In the genomic region with DNA sequence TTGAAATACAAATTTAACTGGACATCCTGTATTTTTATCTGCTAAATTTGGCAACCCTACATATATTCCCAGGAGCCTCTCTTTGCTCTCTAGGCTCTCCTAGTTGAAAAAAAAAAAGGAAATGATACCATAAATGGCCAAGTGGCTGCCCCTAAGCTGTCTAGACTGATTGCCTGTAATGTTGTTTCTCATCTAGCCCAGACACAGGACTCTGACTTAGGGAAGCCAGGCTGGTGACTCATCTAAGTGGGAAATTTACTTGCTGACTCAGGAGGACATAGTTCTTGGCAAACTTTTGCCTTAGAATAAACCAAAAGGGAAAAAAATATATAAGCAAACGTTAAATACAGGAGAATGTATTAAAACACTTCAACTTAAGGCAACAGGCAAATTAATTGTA, we compare ENCODE assay signal across 8 cellular contexts. TPM values are rescaled to one million over a fixed set of nuclear protein-coding genes. Genes with fewer than 3 reads are reported as not detected.
A peak's percentile ranks its signal among the peaks of the same experiment; 100 is the strongest.
DNase-seq lines count a peak whose midpoint lies in the region; ATAC-seq and TF ChIP-seq lines count a peak whose summit lies in the region.

No MANE protein-coding gene starts in this region.

- TF ChIP-seq POLR2A in NB4 (IDR thresholded peaks at IDR 0.05; ENCODE audit: extremely low read depth, insufficient read length), result no peak
- no peak for TF ChIP-seq POLR2A in testis (IDR thresholded peaks at IDR 0.05)

- no peak overlapping the region for H2AFZ ChIP-seq in mammary epithelial cell (ENCODE audit: low read depth, low read length)

- H3K4me1 ChIP-seq in mammary epithelial cell (ENCODE audit: insufficient read depth, low read length) (peaks cover 27% of the 10 kb centered on the region), lung (ENCODE audit: control insufficient read depth in 2 of 2, insufficient read depth in 2 of 2, low read length in 2 of 2) (no peaks in the 10 kb centered on the region), testis (no peaks in the 10 kb centered on the region)
- H3K4me1 ChIP-seq in effector memory CD4-positive, alpha-beta T cell (ENCODE audit: control insufficient read depth, insufficient read depth, low read length, poor library complexity, severe bottlenecking), result no peaks in the 10 kb centered on the region

- dilution Hi-C loops in mammary epithelial cell (cut with HindIII; ENCODE audit: low sequenced_read_pairs), result no loop called here

- WGBS in mammary epithelial cell (ENCODE audit: low coverage, missing lambda C conversion rate), result 0% methylated on average over 1 of the region's 1 CpG
- 2 to 6% methylated on average over 1 of the region's 1 CpG for WGBS in lung, 2 donors
- WGBS in testis, 2 donors, result 38 to 39% methylated on average over 1 of the region's 1 CpG

- no peak overlapping the region for H3K4me3 ChIP-seq in AG09309 (ENCODE audit: control insufficient read depth, low read depth, low read length)
- H3K4me3 ChIP-seq in NB4 (ENCODE audit: low read depth, low read length), result no peak overlapping the region
- no peak overlapping the region for H3K4me3 ChIP-seq in mammary epithelial cell (replicated peaks in 1 of 3; ENCODE audit: insufficient read depth in 1 of 3, low read depth in 2 of 3, low read length in 3 of 3)
- H3K4me3 ChIP-seq in lung, result no peak overlapping the region
- no peak overlapping the region for H3K4me3 ChIP-seq in testis
- no peak overlapping the region for H3K4me3 ChIP-seq in effector memory CD4-positive, alpha-beta T cell (ENCODE audit: insufficient read depth, low read depth, low read length, poor library complexity, severe bottlenecking)

- ATAC-seq in GM21390 (IDR thresholded peaks at IDR 0.05; ENCODE audit: unreplicated experiment), result peak; percentile 50
- ATAC-seq in lung (ENCODE audit: insufficient read depth, low FRiP score), result peak; percentile 88

- CTCF ChIA-PET in mammary epithelial cell (lab: Charles Lee; ENCODE audit: low non-redundant PET), result no interaction called here

- intact Hi-C loops in mammary epithelial cell (cut with micrococcal nuclease), result loop anchor here (1.0 to 2.0 kb wide), 2 partner anchors 14 to 31 kb away; no protein-coding TSS in a partner anchor
- intact Hi-C loops in testis (cut with DNase I; ENCODE audit: low total_unique reads), result no loop called here

- in situ Hi-C loops in mammary epithelial cell (cut with MboI; ENCODE audit: low sequenced_read_pairs in 2 of 2), result no loop called here

- peak; percentile 93 for DNase-seq in AG09309 (ENCODE audit: low read depth)
- peak; percentile 92 for DNase-seq in NB4 (ENCODE audit: low read depth)
- peak; percentile 97 for DNase-seq in mammary epithelial cell
- no peak for DNase-seq in lung (ENCODE audit: low spot score)
- no peak for DNase-seq in testis
- no peak for DNase-seq in T-helper 9 cell
- no peak for DNase-seq in effector memory CD4-positive, alpha-beta T cell

- no peaks in the 10 kb centered on the region for H4K20me1 ChIP-seq in mammary epithelial cell (ENCODE audit: insufficient read depth, low read length)

- H3K27ac ChIP-seq in mammary epithelial cell (ENCODE audit: insufficient read depth, low read depth, low read length) (peak overlapping the region; percentile 67), lung (ENCODE audit: low read depth in 1 of 2, low read length in 1 of 2) (no peak overlapping the region), testis (no peak overlapping the region)
- no peak overlapping the region for H3K27ac ChIP-seq in effector memory CD4-positive, alpha-beta T cell (ENCODE audit: insufficient read depth, low read length, poor library complexity, severe bottlenecking)

- no peaks in the 10 kb centered on the region for H3K79me2 ChIP-seq in mammary epithelial cell (ENCODE audit: insufficient read depth, low read length)

- no peaks in the 10 kb centered on the region for H3K9me3 ChIP-seq in mammary epithelial cell (replicated peaks; ENCODE audit: insufficient read depth, low read length)
- no peaks in the 10 kb centered on the region for H3K9me3 ChIP-seq in lung (ENCODE audit: control insufficient read depth in 2 of 2, insufficient read depth in 1 of 2, low read length in 1 of 2)
- H3K9me3 ChIP-seq in testis, result no peaks in the 10 kb centered on the region
- no peaks in the 10 kb centered on the region for H3K9me3 ChIP-seq in effector memory CD4-positive, alpha-beta T cell (ENCODE audit: control insufficient read depth, low read length)

- H3K4me2 ChIP-seq in mammary epithelial cell (ENCODE audit: insufficient read depth, low read depth, low read length), result peak overlapping the region; percentile 75

- TF ChIP-seq CTCF in AG09309 (IDR thresholded peaks at IDR 0.05; ENCODE audit: control insufficient read depth, insufficient read depth, low read depth, low read length, missing control alignments) (no peak), NB4 (IDR thresholded peaks at IDR 0.05; ENCODE audit: low read depth, low read length) (no peak), mammary epithelial cell (conservative IDR thresholded peaks at IDR 0.05 in 1 of 2, IDR thresholded peaks at IDR 0.05 in 1 of 2; ENCODE audit: extremely low read depth in 1 of 2, insufficient read depth in 1 of 2, low read depth in 1 of 2, low read length in 2 of 2) (no peak), lung (IDR thresholded peaks at IDR 0.05; ENCODE audit: control extremely low read depth, extremely low read depth) (no peak), testis (IDR thresholded peaks at IDR 0.05) (no peak)

- no peaks in the 10 kb centered on the region for H3K27me3 ChIP-seq in mammary epithelial cell (ENCODE audit: insufficient read depth, low read length)
- no peaks in the 10 kb centered on the region for H3K27me3 ChIP-seq in lung (ENCODE audit: control insufficient read depth, insufficient read depth)
- H3K27me3 ChIP-seq in testis, result no peaks in the 10 kb centered on the region
- H3K27me3 ChIP-seq in effector memory CD4-positive, alpha-beta T cell (replicated peaks; ENCODE audit: control insufficient read depth, insufficient read depth, low read length, poor library complexity, severe bottlenecking), result no peaks in the 10 kb centered on the region

- BruUV-seq in mammary epithelial cell (replicated peaks; lab: Mats Ljungman, UMichigan), result no TSS peak

- H3K9ac ChIP-seq in mammary epithelial cell (ENCODE audit: insufficient read depth, low read length), result no peak overlapping the region

- H3K36me3 ChIP-seq in mammary epithelial cell (ENCODE audit: insufficient read depth, low read length) (no peaks in the 10 kb centered on the region), lung (ENCODE audit: control insufficient read depth in 2 of 2, insufficient read depth in 2 of 2, low read length in 2 of 2) (no peaks in the 10 kb centered on the region), testis (ENCODE audit: low read depth, missing control alignments) (no peaks in the 10 kb centered on the region)
- no peaks in the 10 kb centered on the region for H3K36me3 ChIP-seq in effector memory CD4-positive, alpha-beta T cell (ENCODE audit: control insufficient read depth, insufficient read depth, low read length)

RNA-seq across cellular contexts. Expression of a gene that starts 14.6 kb away (rescaled TPM):
- 100 to 1,000 TPM; 103 to 257 TPM for total RNA-seq in mammary epithelial cell
- polyA plus RNA-seq in mammary epithelial cell, result 45.5 TPM
- 123 TPM for polyA minus RNA-seq in mammary epithelial cell
- 10 to 100 TPM; 62.1 to 91.8 TPM for total RNA-seq in lung
- 10 to 100 TPM; 10.1 to 25.5 TPM for polyA plus RNA-seq in lung
- 10 to 100 TPM; 62.2 to 93.3 TPM for total RNA-seq in testis
- 23.5 TPM for polyA plus RNA-seq in testis (ENCODE audit: insufficient read depth, low read depth, low replicate concordance)

Comparison
In these comparisons a context has a peak if more than half of its experiments do, and no peak if none do; other contexts are left out.
1. DNase-seq: peak in AG09309 (single experiment), NB4 (single experiment) and mammary epithelial cell (single experiment); none in lung (single experiment), testis (single experiment), T-helper 9 cell (single experiment) and effector memory CD4-positive, alpha-beta T cell (0 of 3).